Comparison of ENCODE assay signal across 8 cellular contexts in genomic region chr12:6326316-6326959, GRCh38. TPM values are rescaled to one million over a fixed set of nuclear protein-coding genes. Genes with fewer than 3 reads are reported as not detected.
DNase-seq lines count a peak whose midpoint lies in the region; ATAC-seq and TF ChIP-seq lines count a peak whose summit lies in the region.

No MANE protein-coding gene starts in this region.

- peaks cover 21% of the 10 kb centered on the region; the same call in 1 of the 2 replicates for H4K20me1 ChIP-seq in DND-41 (ENCODE audit: insufficient read depth, low read length)

- TF ChIP-seq CTCF in DND-41 (IDR thresholded peaks at IDR 0.05; ENCODE audit: borderline replicate concordance, extremely low read depth, low read length, poor library complexity, severe bottlenecking), result peak; percentile 61
- TF ChIP-seq CTCF in brain (conservative IDR thresholded peaks at IDR 0.05), result peak; percentile 53 to 68
- peak; percentile 70 to 83 (median 74) for TF ChIP-seq CTCF in uterus (IDR thresholded peaks at IDR 0.05)

- peak; percentile 7 to 25 for TF ChIP-seq POLR2A in uterus (IDR thresholded peaks at IDR 0.05)

- intact Hi-C loops in uterus (cut with DNase I; ENCODE audit: low total_unique reads), result no loop called here

- H3K4me3 Mint-ChIP-seq in brain, result peak overlapping the region in 1 of 5 experiments; percentile 57

- no peak overlapping the region for H3K4me2 ChIP-seq in DND-41 (ENCODE audit: insufficient read depth, low read length)

- no peak overlapping the region for H3K9ac ChIP-seq in DND-41 (ENCODE audit: low read depth, low read length)

- peaks cover 38% of the 10 kb centered on the region for H3K4me1 Mint-ChIP-seq in brain

- H2AFZ ChIP-seq in DND-41 (ENCODE audit: low read depth, low read length), result no peak overlapping the region

- ATAC-seq in DND-41 (ENCODE audit: insufficient read depth, low read depth) (peak; percentile 74), left lobe of liver (peak; percentile 54)

- H3K27me3 Mint-ChIP-seq in brain, result no peaks in the 10 kb centered on the region

- H3K27me3 ChIP-seq in DND-41 (ENCODE audit: insufficient read depth, low read length, poor library complexity) (no peaks in the 10 kb centered on the region), uterus (no peaks in the 10 kb centered on the region)

- H3K36me3 ChIP-seq in DND-41 (ENCODE audit: insufficient read depth, low read length) (peaks cover 38% of the 10 kb centered on the region), uterus (no peaks in the 10 kb centered on the region)

- no peak overlapping the region for H3K4me3 ChIP-seq in DND-41 (ENCODE audit: low read depth in 1 of 2, low read length in 2 of 2)
- H3K4me3 ChIP-seq in uterus, result peak overlapping the region in 1 of 2 donors; percentile 12

- H3K27ac Mint-ChIP-seq in brain, result peak overlapping the region; percentile 47 to 86 (median 64)

- H3K36me3 Mint-ChIP-seq in brain, result peaks cover 10% of the 10 kb centered on the region

- H3K79me2 ChIP-seq in DND-41 (ENCODE audit: insufficient read depth, low read length), result no peaks in the 10 kb centered on the region

- peak; percentile 49 for DNase-seq in DND-41
- DNase-seq in MV-4-11 (lab: John Stamatoyannopoulos, UW), result peak; percentile 51
- DNase-seq in left lobe of liver (ENCODE audit: low spot score), result no peak
- DNase-seq in uterus, result peak; percentile 75 to 86
- no peak for DNase-seq in T-helper 2 cell
- DNase-seq in HPDE6-E6E7 (ENCODE audit: extremely low spot score), result no peak
- DNase-seq in H4 (ENCODE audit: low spot score), result no peak

- H3K9me3 Mint-ChIP-seq in brain, result no peaks in the 10 kb centered on the region

- 0 out of 2 replicates have a peak, but pooled peaks cover 8% of the 10 kb centered on the region for H3K4me1 ChIP-seq in DND-41 (ENCODE audit: insufficient read depth, low read length)
- H3K4me1 ChIP-seq in uterus, result peaks cover 0 to 10% of the 10 kb centered on the region in 2 donors

- H3K9me3 ChIP-seq in DND-41 (ENCODE audit: insufficient read depth, low read length, severe bottlenecking) (no peaks in the 10 kb centered on the region), uterus (no peaks in the 10 kb centered on the region)

- H3K27ac ChIP-seq in DND-41 (ENCODE audit: low read length) (no peak overlapping the region), uterus (peak overlapping the region; percentile 79 to 83)

RNA-seq across cellular contexts. Expression of gene TNFRSF1A, which starts 15.4 kb away (rescaled TPM):
- 24.6 TPM for polyA plus RNA-seq in brain (ENCODE audit: insufficient read depth, low read depth, low replicate concordance)
- 76.0 TPM for total RNA-seq in left lobe of liver
- total RNA-seq in uterus, result 100 to 1,000 TPM in 3 of 4 donors, 10 to 100 TPM in 1; 71.8 to 297 (median 174) TPM
- total RNA-seq in H4 (2014; rRNA removed; shearing (Covaris generic)), result 320 and 327 TPM in 2 replicates

RNA-seq across cellular contexts. Expression of gene PLEKHG6, which starts 16.0 kb away (rescaled TPM):
- polyA plus RNA-seq in brain (ENCODE audit: insufficient read depth, low read depth, low replicate concordance), result 2.3 TPM
- total RNA-seq in left lobe of liver (5.0 TPM), uterus (1 to 10 TPM in 2 of 4 donors, under 1 TPM in 1, not detected in 1; 0.29 to 1.9 (median 1.7) TPM)
- 0.10 TPM in 1 of 2 replicates, not detected in the other for total RNA-seq in H4 (2014; rRNA removed; shearing (Covaris generic))

RNA-seq across cellular contexts. Expression of gene SCNN1A, which starts 48.9 kb away (rescaled TPM):
- polyA plus RNA-seq in brain (ENCODE audit: insufficient read depth, low read depth, low replicate concordance), result 211 TPM
- 6.8 TPM for total RNA-seq in left lobe of liver
- total RNA-seq in uterus, result 10 to 100 TPM in 2 of 4 donors, 1 to 10 TPM in 2; 1.3 to 38.3 (median 7.3) TPM
- 1.7 and 2.1 TPM in 2 replicates for total RNA-seq in H4 (2014; rRNA removed; shearing (Covaris generic))

RNA-seq across cellular contexts. Expression of gene LTBR, which starts 57.5 kb away (rescaled TPM):
- 18.7 TPM for polyA plus RNA-seq in brain (ENCODE audit: insufficient read depth, low read depth, low replicate concordance)
- total RNA-seq in left lobe of liver (106 TPM), uterus (100 to 1,000 TPM in 1 of 4 donors, 10 to 100 TPM in 3; 28.1 to 116 (median 83.5) TPM)
- 19.5 and 31.5 TPM in 2 replicates for total RNA-seq in H4 (2014; rRNA removed; shearing (Covaris generic))

Comparison
In these comparisons a context has a peak if more than half of its experiments do, and no peak if none do; other contexts are left out.
1. DNase-seq: peak in DND-41 (single experiment), MV-4-11 (single experiment) and uterus (2 of 2); none in left lobe of liver (single experiment), T-helper 2 cell (0 of 5), HPDE6-E6E7 (single experiment) and H4 (single experiment).
2. Peak in every context shown above with its lines, with median percentiles within 50 percentile points of each other: CTCF ChIP-seq.